ENCODE assay signal across 8 cellular contexts in the genomic region with DNA sequence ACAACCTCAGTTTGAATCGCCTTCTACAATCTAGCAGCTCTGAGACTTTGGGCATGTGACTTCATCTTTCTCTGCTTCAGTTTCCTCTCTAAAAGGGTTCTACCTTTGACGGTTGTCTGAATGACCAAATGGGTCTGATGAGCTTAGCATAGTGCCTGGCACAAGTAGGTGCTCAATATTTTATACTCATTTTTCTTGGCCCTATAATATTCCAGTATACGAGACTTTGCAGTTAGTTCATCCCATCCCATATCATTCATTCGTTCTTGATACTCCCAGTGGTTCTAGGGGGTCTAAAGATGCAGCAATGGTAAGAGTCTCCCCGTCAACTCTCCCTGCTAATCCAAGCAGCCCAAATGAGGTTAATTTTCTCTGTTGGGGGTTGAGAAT.
"Had no signal": no experiment of that assay in that cellular context is flagged by ENCODE, and none has a peak within 500 bp of the region (broad histone marks: within the 10 kb centered on the region; RNA-seq: fewer than 3 reads in every experiment).

No MANE protein-coding gene starts in this region.

- H3K4me3 ChIP-seq: GM12878 had no signal

- FAIRE-seq: G401.6, GM12878, GM12891, GM12892, GM18507, GM19239 had no signal

- ATAC-seq: GM12878 had no signal

- DNase-seq: GDM1, GF-D8 had no signal
